ENCODE assay signal across 11 cellular contexts in the genomic region with DNA sequence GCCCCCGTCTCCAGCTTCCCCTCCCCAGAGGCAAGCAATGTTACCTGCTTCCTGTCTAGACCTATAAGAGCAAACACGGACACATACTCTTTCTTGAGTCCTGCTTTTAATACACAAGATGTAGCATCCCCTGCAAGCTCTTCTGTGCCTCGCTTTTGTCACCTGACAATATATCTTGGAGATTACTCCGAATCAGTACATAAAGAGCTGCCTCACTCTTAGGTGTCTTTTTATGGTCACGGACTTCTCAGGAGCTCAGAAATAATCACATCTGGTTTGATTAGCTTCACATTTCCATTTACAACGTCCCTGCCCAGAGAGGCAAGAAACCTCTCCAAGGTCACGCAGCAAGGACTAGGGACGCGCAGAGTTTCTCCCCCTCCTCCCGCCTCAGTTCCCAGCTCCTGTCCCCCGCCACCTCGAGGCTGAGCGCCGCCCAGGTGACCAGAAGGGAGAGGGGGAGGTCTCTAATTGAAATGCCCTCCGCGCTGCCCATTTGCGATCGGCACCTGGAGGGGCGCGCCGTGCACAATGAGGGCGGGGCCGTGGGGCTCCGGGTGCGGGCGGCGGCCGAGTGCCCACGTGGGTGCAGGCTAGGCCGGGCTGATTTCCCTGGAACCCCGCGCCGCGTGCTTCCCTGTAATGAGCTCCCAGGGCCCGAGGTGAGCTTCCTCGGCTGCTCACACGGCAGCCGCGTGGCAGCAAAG. TPM values are rescaled to one million over a fixed set of nuclear protein-coding genes. Genes with fewer than 3 reads are reported as not detected.
DNase-seq lines count a peak whose midpoint lies in the region; ATAC-seq and TF ChIP-seq lines count a peak whose summit lies in the region.
"Had no signal": no experiment of that assay in that cellular context is flagged by ENCODE, and none has a peak within 500 bp of the region (broad histone marks: within the 10 kb centered on the region; RNA-seq: fewer than 3 reads in every experiment).

No MANE protein-coding gene starts in this region.

- no peak overlapping the region for H3K27ac Mint-ChIP-seq in central memory CD8-positive, alpha-beta T cell (ENCODE audit: low read depth)
- H3K27ac Mint-ChIP-seq: activated T-helper 17 cell treated with anti-CD3 and anti-CD28 coated beads, Interleukin-2, amount 50 U/mL, for 72 hours; nephron had no signal

- intact Hi-C loops in mucosa of descending colon (cut with DNase I, micrococcal nuclease): no loop called here

- no peaks in the 10 kb centered on the region for H4K20me1 ChIP-seq in Loucy (ENCODE audit: insufficient read depth, low read length, poor library complexity, severe bottlenecking)

- no peaks in the 10 kb centered on the region for H3K9me3 Mint-ChIP-seq in central memory CD8-positive, alpha-beta T cell
- H3K9me3 Mint-ChIP-seq: activated T-helper 17 cell treated with anti-CD3 and anti-CD28 coated beads, Interleukin-2, amount 50 U/mL, for 72 hours; nephron had no signal

- ATAC-seq in central memory CD8-positive, alpha-beta T cell (replicated peaks; ENCODE audit: extremely low read depth, poor library complexity, severe bottlenecking): peak; percentile 3
- peak; percentile 42 for ATAC-seq in mucosa of descending colon
- ATAC-seq in HG03108 (IDR thresholded peaks at IDR 0.05; ENCODE audit: unreplicated experiment): no peak
- ATAC-seq in HG03139 (IDR thresholded peaks at IDR 0.05; ENCODE audit: unreplicated experiment): no peak
- ATAC-seq in GM18858 (IDR thresholded peaks at IDR 0.05; ENCODE audit: unreplicated experiment): no peak
- no peak for ATAC-seq in GM18517 (IDR thresholded peaks at IDR 0.05; ENCODE audit: unreplicated experiment)
- ATAC-seq: activated T-helper 17 cell treated with anti-CD3 and anti-CD28 coated beads, Interleukin-2, amount 50 U/mL, for 72 hours had no signal

- no peak for TF ChIP-seq CTCF in Loucy (conservative IDR thresholded peaks at IDR 0.05; ENCODE audit: low read length)
- TF ChIP-seq CTCF in mucosa of descending colon (IDR thresholded peaks at IDR 0.05): no peak

- peaks cover 10% of the 10 kb centered on the region for H3K4me1 Mint-ChIP-seq in central memory CD8-positive, alpha-beta T cell
- H3K4me1 Mint-ChIP-seq: activated T-helper 17 cell treated with anti-CD3 and anti-CD28 coated beads, Interleukin-2, amount 50 U/mL, for 72 hours had no signal

- peak overlapping the region; percentile 57 for H2AFZ ChIP-seq in Loucy (ENCODE audit: low read length)

- no peak overlapping the region for H3K9ac ChIP-seq in Loucy (ENCODE audit: low read depth, low read length, poor library complexity, severe bottlenecking)

- no peaks in the 10 kb centered on the region for H3K9me2 ChIP-seq in Loucy (replicated peaks; ENCODE audit: low read depth, low read length)

- H3K4me3 Mint-ChIP-seq in central memory CD8-positive, alpha-beta T cell: no peak overlapping the region
- H3K4me3 Mint-ChIP-seq: activated T-helper 17 cell treated with anti-CD3 and anti-CD28 coated beads, Interleukin-2, amount 50 U/mL, for 72 hours had no signal

- H3K36me3 ChIP-seq in Loucy (ENCODE audit: insufficient read depth, low read length): no peaks in the 10 kb centered on the region
- H3K36me3 ChIP-seq in mucosa of descending colon (ENCODE audit: low read depth): no peaks in the 10 kb centered on the region

- H3K9me3 ChIP-seq in Loucy (ENCODE audit: insufficient read depth, low read depth, low read length) (no peaks in the 10 kb centered on the region), mucosa of descending colon (no peaks in the 10 kb centered on the region)

- DNase-seq in COLO668 (lab: John Stamatoyannopoulos, UW; ENCODE audit: unreplicated experiment): peak; percentile 12
- DNase-seq in central memory CD8-positive, alpha-beta T cell (ENCODE audit: low spot score in 2 of 2): no peak
- DNase-seq in mucosa of descending colon: no peak

- H3K36me3 Mint-ChIP-seq in central memory CD8-positive, alpha-beta T cell (ENCODE audit: insufficient read depth): no peaks in the 10 kb centered on the region

- H3K4me1 ChIP-seq in Loucy (ENCODE audit: insufficient read depth, low read length, poor library complexity, severe bottlenecking) (peaks cover 13% of the 10 kb centered on the region), mucosa of descending colon (ENCODE audit: low read depth) (peaks cover 9% of the 10 kb centered on the region)

- no peaks in the 10 kb centered on the region for H3K79me2 ChIP-seq in Loucy (ENCODE audit: insufficient read depth, low read length)

- H3K4me3 ChIP-seq in Loucy (ENCODE audit: low read length, poor library complexity, severe bottlenecking) (no peak overlapping the region), mucosa of descending colon (no peak overlapping the region)

- peak overlapping the region; percentile 60 for H3K4me2 ChIP-seq in Loucy (ENCODE audit: low read depth, low read length, poor library complexity, severe bottlenecking)

- peaks cover 91% of the 10 kb centered on the region for H3K27me3 Mint-ChIP-seq in central memory CD8-positive, alpha-beta T cell

- H3K27me3 ChIP-seq in Loucy (ENCODE audit: insufficient read depth, low read length, poor library complexity, severe bottlenecking): no peaks in the 10 kb centered on the region

- H3F3A ChIP-seq in Loucy (ENCODE audit: low read depth): no peaks in the 10 kb centered on the region

RNA-seq across cellular contexts. Expression of gene SEZ6, which starts 13.8 kb away (rescaled TPM):
- 1 to 10 TPM in 1 of 3 donors, under 1 TPM in 1, not detected in 1; 0.31 to 1.0 TPM for total RNA-seq in mucosa of descending colon
- total RNA-seq: activated T-helper 17 cell treated with anti-CD3 and anti-CD28 coated beads, Interleukin-2, amount 50 U/mL, for 72 hours; glomerular endothelial cell had no signal

RNA-seq across cellular contexts. Expression of gene PIPOX, which starts 23.3 kb away (rescaled TPM):
- total RNA-seq in mucosa of descending colon: 1 to 10 TPM in 2 of 3 donors, under 1 TPM in 1; 0.75 to 7.4 (median 1.3) TPM

Comparison
In these comparisons a context has a peak if more than half of its experiments do, and no peak if none do; other contexts are left out.
1. ATAC-seq: peak in central memory CD8-positive, alpha-beta T cell (single experiment) and mucosa of descending colon (single experiment); none in HG03108 (single experiment), HG03139 (single experiment), GM18858 (single experiment) and GM18517 (single experiment).